Comparison of ENCODE assay signal across 8 cellular contexts in the genomic region with DNA sequence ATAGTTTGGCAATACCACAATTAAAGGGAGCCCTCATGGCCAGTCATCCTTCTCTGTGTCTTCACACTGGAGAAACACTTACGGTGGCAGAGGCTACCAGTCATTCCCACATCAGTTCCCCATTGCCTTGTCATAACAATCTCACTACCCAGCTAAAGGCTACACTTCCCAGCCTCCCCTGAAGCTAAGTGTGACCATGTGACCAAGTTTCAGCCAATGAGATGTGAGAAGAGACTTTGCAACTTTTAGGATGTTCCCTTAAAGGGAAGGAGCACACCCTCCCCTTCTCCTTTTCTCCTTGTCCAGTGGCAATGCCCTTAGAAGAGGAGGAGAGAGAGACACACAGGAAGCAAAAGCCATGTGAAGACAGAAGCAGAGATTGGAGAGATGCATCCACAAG.
"Had no signal": no experiment of that assay in that cellular context is flagged by ENCODE, and none has a peak within 500 bp of the region (broad histone marks: within the 10 kb centered on the region; RNA-seq: fewer than 3 reads in every experiment).

No MANE protein-coding gene starts in this region.

- FAIRE-seq: H1, H54, HTR-8/SVneo had no signal

- H3K4me2 ChIP-seq: GM23338 had no signal

- H3K27ac Mint-ChIP-seq: GM23338, H9, IgD-negative memory B cell had no signal

- H3K4me1 Mint-ChIP-seq: GM23338, IgD-negative memory B cell had no signal

- H2AFZ ChIP-seq: GM23338 had no signal

- H3K4me3 Mint-ChIP-seq: GM23338, H9 had no signal

- ATAC-seq: GM23338 had no signal

- H3K4me3 ChIP-seq: GM23338 had no signal

- DNase-seq: H9, HCEC 1CT, KG1 had no signal
